ENCODE assay signal across 17 cellular contexts in genomic region chr3:71409352-71409751, GRCh38.
"Had no signal": no experiment of that assay in that cellular context is flagged by ENCODE, and none has a peak within 500 bp of the region (broad histone marks: within the 10 kb centered on the region; RNA-seq: fewer than 3 reads in every experiment).

No MANE protein-coding gene starts in this region.

- H3K4me3 Mint-ChIP-seq: activated CD4-positive, alpha-beta T cell treated with anti-CD3 and anti-CD28 coated beads, Interleukin-2, amount 10 ng/mL, durations not matched to agents 24 days and 14 days; activated CD8-positive, alpha-beta T cell treated with anti-CD3 and anti-CD28 coated beads for 36 hours; activated naive CD4-positive, alpha-beta T cell treated with anti-CD3 and anti-CD28 coated beads, Interleukin-2, amount 10 ng/mL, durations not matched to agents 7 days and 5 days; activated T-cell treated with anti-CD3 and anti-CD28 coated beads, Interleukin-2, amount 50 U/mL, for 24 hours; dendritic cell treated with granulocyte-macrophage colony-stimulating factor and Interleukin-4, amounts not matched to agents 40 ng/mL and 50 ng/mL, for 4 days; natural killer cell; stimulated activated effector memory CD8-positive, alpha-beta T cell treated with anti-CD3 and anti-CD28 coated beads, Interleukin-12 subunit alpha, Interleukin-12 subunit beta, amount 100 ng/mL, for 72 hours had no signal

- H3K4me1 Mint-ChIP-seq: activated CD4-positive, alpha-beta T cell treated with anti-CD3 and anti-CD28 coated beads, Interleukin-2, amount 10 ng/mL, durations not matched to agents 24 days and 14 days had no signal

- H3K9me3 Mint-ChIP-seq: activated CD4-positive, alpha-beta T cell treated with anti-CD3 and anti-CD28 coated beads, Interleukin-2, amount 10 ng/mL, durations not matched to agents 24 days and 14 days; activated CD8-positive, alpha-beta T cell treated with anti-CD3 and anti-CD28 coated beads for 36 hours; activated naive CD4-positive, alpha-beta T cell treated with anti-CD3 and anti-CD28 coated beads, Interleukin-2, amount 10 ng/mL, durations not matched to agents 7 days and 5 days; activated T-cell treated with anti-CD3 and anti-CD28 coated beads, Interleukin-2, amount 50 U/mL, for 24 hours; activated T-helper 2 cell treated with anti-CD3 and anti-CD28 coated beads, Interferon-gamma antibody, Interleukin-2, Interleukin-4, amounts not matched to agents 10 μg/mL and 5 μg/mL and 100 μg/mL, durations not matched to agents 14 hours and 24 hours and 36 hours; dendritic cell treated with granulocyte-macrophage colony-stimulating factor and Interleukin-4, amounts not matched to agents 40 ng/mL and 50 ng/mL, for 4 days; natural killer cell; stimulated activated effector memory CD8-positive, alpha-beta T cell treated with anti-CD3 and anti-CD28 coated beads, Interleukin-12 subunit alpha, Interleukin-12 subunit beta, amount 100 ng/mL, for 72 hours had no signal

- H3K27me3 Mint-ChIP-seq: activated CD8-positive, alpha-beta T cell treated with anti-CD3 and anti-CD28 coated beads for 36 hours; activated T-cell treated with anti-CD3 and anti-CD28 coated beads, Interleukin-2, amount 50 U/mL, for 24 hours; dendritic cell treated with granulocyte-macrophage colony-stimulating factor and Interleukin-4, amounts not matched to agents 40 ng/mL and 50 ng/mL, for 4 days had no signal

- ATAC-seq: activated CD8-positive, alpha-beta T cell treated with anti-CD3 and anti-CD28 coated beads for 36 hours; gastroesophageal sphincter; heart left ventricle; left ventricle myocardium superior; mucosa of descending colon; natural killer cell; sciatic nerve; stimulated activated effector memory CD8-positive, alpha-beta T cell treated with anti-CD3 and anti-CD28 coated beads, Interleukin-12 subunit alpha, Interleukin-12 subunit beta, amount 100 ng/mL, for 72 hours; upper lobe of right lung had no signal

- H3K27ac Mint-ChIP-seq: activated CD4-positive, alpha-beta T cell treated with anti-CD3 and anti-CD28 coated beads, Interleukin-2, amount 10 ng/mL, durations not matched to agents 24 days and 14 days; activated CD8-positive, alpha-beta T cell treated with anti-CD3 and anti-CD28 coated beads for 36 hours; activated naive CD4-positive, alpha-beta T cell treated with anti-CD3 and anti-CD28 coated beads, Interleukin-2, amount 10 ng/mL, durations not matched to agents 7 days and 5 days; activated T-helper 2 cell treated with anti-CD3 and anti-CD28 coated beads, Interferon-gamma antibody, Interleukin-2, Interleukin-4, amounts not matched to agents 10 μg/mL and 5 μg/mL and 100 μg/mL, durations not matched to agents 14 hours and 24 hours and 36 hours; dendritic cell treated with granulocyte-macrophage colony-stimulating factor and Interleukin-4, amounts not matched to agents 40 ng/mL and 50 ng/mL, for 4 days; stimulated activated effector memory CD8-positive, alpha-beta T cell treated with anti-CD3 and anti-CD28 coated beads, Interleukin-12 subunit alpha, Interleukin-12 subunit beta, amount 100 ng/mL, for 72 hours had no signal

- DNase-seq: activated CD4-positive, alpha-beta T cell treated with anti-CD3 and anti-CD28 coated beads, Interleukin-2, amount 10 ng/mL, durations not matched to agents 24 days and 14 days; activated CD8-positive, alpha-beta T cell treated with anti-CD3 and anti-CD28 coated beads for 36 hours; activated naive CD4-positive, alpha-beta T cell treated with anti-CD3 and anti-CD28 coated beads, Interleukin-2, amount 10 ng/mL, durations not matched to agents 7 days and 5 days; activated T-cell treated with anti-CD3 and anti-CD28 coated beads, Interleukin-2, amount 50 U/mL, for 24 hours; cerebellar nuclear complex; effector CD8-positive, alpha-beta T cell; heart left ventricle; left ventricle myocardium superior; mucosa of descending colon; natural killer cell; stimulated activated CD4-positive, alpha-beta T cell treated with anti-CD3 and anti-CD28 coated beads, Interleukin-4, amount 100 ng/mL, for 24 hours; upper lobe of right lung had no signal

- H3K36me3 Mint-ChIP-seq: activated naive CD4-positive, alpha-beta T cell treated with anti-CD3 and anti-CD28 coated beads, Interleukin-2, amount 10 ng/mL, durations not matched to agents 7 days and 5 days; natural killer cell; stimulated activated effector memory CD8-positive, alpha-beta T cell treated with anti-CD3 and anti-CD28 coated beads, Interleukin-12 subunit alpha, Interleukin-12 subunit beta, amount 100 ng/mL, for 72 hours had no signal
